19 cellular contexts compared by ENCODE assay signal in genomic region chr2:54565551-54565950, GRCh38.
DNase-seq lines count a peak whose midpoint lies in the region; ATAC-seq and TF ChIP-seq lines count a peak whose summit lies in the region.
"Had no signal": no experiment of that assay in that cellular context is flagged by ENCODE, and none has a peak within 500 bp of the region (broad histone marks: within the 10 kb centered on the region; RNA-seq: fewer than 3 reads in every experiment).

No MANE protein-coding gene starts in this region.

- intact Hi-C loops in activated T-helper 2 cell treated with anti-CD3 and anti-CD28 coated beads, Interferon-gamma antibody, Interleukin-2, Interleukin-4, amounts not matched to agents 10 μg/mL and 5 μg/mL and 100 μg/mL, durations not matched to agents 14 hours and 24 hours and 36 hours (cut with micrococcal nuclease) = loop anchor here (10.0 kb wide), 1 partner anchor 601 kb away; no protein-coding TSS in a partner anchor

- ATAC-seq in HG03354 (IDR thresholded peaks at IDR 0.05; ENCODE audit: poor library complexity, severe bottlenecking, unreplicated experiment) (no peak), omental fat pad (ENCODE audit: low FRiP score) (no peak)
- ATAC-seq: effector memory CD8-positive, alpha-beta T cell; heart left ventricle; natural killer cell treated with Interleukin-12 subunit alpha and Interleukin-12 subunit beta and Interleukin-15 and Interleukin-18, amount 100 ng/mL, for 72 hours had no signal

- H4K20me1 ChIP-seq in Karpas-422 (ENCODE audit: insufficient read depth, low read depth, low read length) = 0 out of 2 replicates have a peak, but pooled peaks cover 4% of the 10 kb centered on the region

- peaks cover 12% of the 10 kb centered on the region for H3K4me1 ChIP-seq in Karpas-422 (ENCODE audit: low read length)

- H3K4me3 Mint-ChIP-seq in T-helper 2 cell treated with Interferon-gamma antibody and Interleukin-4, amounts not matched to agents 5 μg/mL and 100 μg/mL, for 36 hours = peak overlapping the region; percentile 51
- H3K4me3 Mint-ChIP-seq in IgD-negative memory B cell (peak overlapping the region in 3 of 4 donors; percentile 66 to 74 (median 68)), nephron (no peak overlapping the region)
- H3K4me3 Mint-ChIP-seq in activated T-helper 2 cell treated with anti-CD3 and anti-CD28 coated beads, Interferon-gamma antibody, Interleukin-2, Interleukin-4, amounts not matched to agents 10 μg/mL and 5 μg/mL and 100 μg/mL, durations not matched to agents 14 hours and 24 hours and 36 hours (ENCODE audit: low read depth) = no peak overlapping the region
- H3K4me3 Mint-ChIP-seq: activated CD4-positive, alpha-beta memory T cell treated with anti-CD3 and anti-CD28 coated beads for 36 hours; effector memory CD8-positive, alpha-beta T cell; natural killer cell treated with Interleukin-12 subunit alpha and Interleukin-12 subunit beta and Interleukin-15 and Interleukin-18, amount 100 ng/mL, for 72 hours had no signal

- H3K36me3 Mint-ChIP-seq in T-helper 2 cell treated with Interferon-gamma antibody and Interleukin-4, amounts not matched to agents 5 μg/mL and 100 μg/mL, for 36 hours (ENCODE audit: low read depth) = peaks cover 57% of the 10 kb centered on the region
- H3K36me3 Mint-ChIP-seq in IgD-negative memory B cell (peaks cover 3% of the 10 kb centered on the region), nephron (ENCODE audit: low read depth) (peaks cover 4% of the 10 kb centered on the region)
- peaks cover 27% of the 10 kb centered on the region for H3K36me3 Mint-ChIP-seq in activated T-helper 2 cell treated with anti-CD3 and anti-CD28 coated beads, Interferon-gamma antibody, Interleukin-2, Interleukin-4, amounts not matched to agents 10 μg/mL and 5 μg/mL and 100 μg/mL, durations not matched to agents 14 hours and 24 hours and 36 hours (ENCODE audit: low read depth)
- H3K36me3 Mint-ChIP-seq: natural killer cell treated with Interleukin-12 subunit alpha and Interleukin-12 subunit beta and Interleukin-15 and Interleukin-18, amount 100 ng/mL, for 72 hours had no signal

- no peaks in the 10 kb centered on the region for H3K36me3 ChIP-seq in Karpas-422 (ENCODE audit: insufficient read depth, low read length)
- H3K36me3 ChIP-seq: tibial artery had no signal

- TF ChIP-seq CTCF in nephron (IDR thresholded peaks at IDR 0.05; ENCODE audit: unreplicated experiment in 3 of 3) = no peak
- no peak for TF ChIP-seq CTCF in omental fat pad (IDR thresholded peaks at IDR 0.05)

- H3K27ac ChIP-seq in Karpas-422 (ENCODE audit: low read length) = no peak overlapping the region
- H3K27ac ChIP-seq: C4-2B, tibial artery had no signal

- no peaks in the 10 kb centered on the region for H3K27me3 ChIP-seq in Karpas-422 (ENCODE audit: low read length)
- H3K27me3 ChIP-seq: heart left ventricle, tibial artery had no signal

- H3K4me2 ChIP-seq in Karpas-422 (ENCODE audit: low read depth, low read length, poor library complexity, severe bottlenecking) = no peak overlapping the region

- DNase-seq in T-helper 2 cell treated with Interferon-gamma antibody and Interleukin-4, amounts not matched to agents 5 μg/mL and 100 μg/mL, for 36 hours (ENCODE audit: low spot score) = no peak
- no peak for DNase-seq in T-helper 2 cell
- no peak for DNase-seq in activated T-helper 2 cell treated with anti-CD3 and anti-CD28 coated beads, Interferon-gamma antibody, Interleukin-2, Interleukin-4, amounts not matched to agents 10 μg/mL and 5 μg/mL and 100 μg/mL, durations not matched to agents 14 hours and 24 hours and 36 hours (ENCODE audit: low spot score)
- DNase-seq in Karpas-422 = no peak
- no peak for DNase-seq in omental fat pad (ENCODE audit: low spot score)
- DNase-seq: activated CD4-positive, alpha-beta memory T cell treated with anti-CD3 and anti-CD28 coated beads for 36 hours; aorta; DMS79; effector memory CD8-positive, alpha-beta T cell; heart left ventricle; NCI-H187; NCI-H226; tibial artery had no signal

- H3K9me3 ChIP-seq in Karpas-422 (ENCODE audit: low read length) = no peaks in the 10 kb centered on the region
- H3K9me3 ChIP-seq: heart left ventricle, tibial artery had no signal

- H3K9me3 Mint-ChIP-seq in T-helper 2 cell treated with Interferon-gamma antibody and Interleukin-4, amounts not matched to agents 5 μg/mL and 100 μg/mL, for 36 hours = no peaks in the 10 kb centered on the region
- H3K9me3 Mint-ChIP-seq in IgD-negative memory B cell = no peaks in the 10 kb centered on the region
- H3K9me3 Mint-ChIP-seq in activated T-helper 2 cell treated with anti-CD3 and anti-CD28 coated beads, Interferon-gamma antibody, Interleukin-2, Interleukin-4, amounts not matched to agents 10 μg/mL and 5 μg/mL and 100 μg/mL, durations not matched to agents 14 hours and 24 hours and 36 hours = no peaks in the 10 kb centered on the region
- no peaks in the 10 kb centered on the region for H3K9me3 Mint-ChIP-seq in nephron
- H3K9me3 Mint-ChIP-seq: activated CD4-positive, alpha-beta memory T cell treated with anti-CD3 and anti-CD28 coated beads for 36 hours; effector memory CD8-positive, alpha-beta T cell; natural killer cell treated with Interleukin-12 subunit alpha and Interleukin-12 subunit beta and Interleukin-15 and Interleukin-18, amount 100 ng/mL, for 72 hours had no signal

- peaks cover 74% of the 10 kb centered on the region for H3K4me1 Mint-ChIP-seq in T-helper 2 cell treated with Interferon-gamma antibody and Interleukin-4, amounts not matched to agents 5 μg/mL and 100 μg/mL, for 36 hours (ENCODE audit: low read depth)
- peaks cover 55 to 75% (median 63%) of the 10 kb centered on the region in 3 donors for H3K4me1 Mint-ChIP-seq in IgD-negative memory B cell
- H3K4me1 Mint-ChIP-seq in activated T-helper 2 cell treated with anti-CD3 and anti-CD28 coated beads, Interferon-gamma antibody, Interleukin-2, Interleukin-4, amounts not matched to agents 10 μg/mL and 5 μg/mL and 100 μg/mL, durations not matched to agents 14 hours and 24 hours and 36 hours (ENCODE audit: low read depth) = peaks cover 74% of the 10 kb centered on the region
- peaks cover 67% of the 10 kb centered on the region for H3K4me1 Mint-ChIP-seq in nephron

- no peak overlapping the region for H3K9ac ChIP-seq in Karpas-422 (ENCODE audit: low read length)

- no peaks in the 10 kb centered on the region for H3K79me2 ChIP-seq in Karpas-422 (ENCODE audit: low read length)

- H3K27me3 Mint-ChIP-seq in T-helper 2 cell treated with Interferon-gamma antibody and Interleukin-4, amounts not matched to agents 5 μg/mL and 100 μg/mL, for 36 hours (ENCODE audit: low read depth) = no peaks in the 10 kb centered on the region
- H3K27me3 Mint-ChIP-seq in IgD-negative memory B cell (no peaks in the 10 kb centered on the region), nephron (ENCODE audit: low read depth) (no peaks in the 10 kb centered on the region)
- H3K27me3 Mint-ChIP-seq in activated T-helper 2 cell treated with anti-CD3 and anti-CD28 coated beads, Interferon-gamma antibody, Interleukin-2, Interleukin-4, amounts not matched to agents 10 μg/mL and 5 μg/mL and 100 μg/mL, durations not matched to agents 14 hours and 24 hours and 36 hours (ENCODE audit: low read depth) = no peaks in the 10 kb centered on the region
- H3K27me3 Mint-ChIP-seq: activated CD4-positive, alpha-beta memory T cell treated with anti-CD3 and anti-CD28 coated beads for 36 hours; effector memory CD8-positive, alpha-beta T cell; natural killer cell treated with Interleukin-12 subunit alpha and Interleukin-12 subunit beta and Interleukin-15 and Interleukin-18, amount 100 ng/mL, for 72 hours had no signal

- H2AFZ ChIP-seq in Karpas-422 (ENCODE audit: low read length) = no peak overlapping the region

- no peak overlapping the region for H3K4me3 ChIP-seq in Karpas-422 (ENCODE audit: low read length)
- H3K4me3 ChIP-seq: heart left ventricle, lung, tibial artery had no signal

- H3K27ac Mint-ChIP-seq in T-helper 2 cell treated with Interferon-gamma antibody and Interleukin-4, amounts not matched to agents 5 μg/mL and 100 μg/mL, for 36 hours = peak overlapping the region; percentile 60
- peak overlapping the region; percentile 57 to 91 (median 69) for H3K27ac Mint-ChIP-seq in IgD-negative memory B cell
- peak overlapping the region; percentile 40 for H3K27ac Mint-ChIP-seq in activated T-helper 2 cell treated with anti-CD3 and anti-CD28 coated beads, Interferon-gamma antibody, Interleukin-2, Interleukin-4, amounts not matched to agents 10 μg/mL and 5 μg/mL and 100 μg/mL, durations not matched to agents 14 hours and 24 hours and 36 hours
- peak overlapping the region; percentile 10 to 57 (median 22) for H3K27ac Mint-ChIP-seq in nephron
- H3K27ac Mint-ChIP-seq: activated CD4-positive, alpha-beta memory T cell treated with anti-CD3 and anti-CD28 coated beads for 36 hours; effector memory CD8-positive, alpha-beta T cell had no signal

- H3K9me2 ChIP-seq in Karpas-422 (replicated peaks; ENCODE audit: insufficient read depth, low read length) = no peaks in the 10 kb centered on the region

Comparison
In these comparisons a context has a peak if more than half of its experiments do, and no peak if none do; other contexts are left out.
1. H3K4me3 Mint-ChIP-seq: peak in T-helper 2 cell treated with Interferon-gamma antibody and Interleukin-4, amounts not matched to agents 5 μg/mL and 100 μg/mL, for 36 hours (single experiment) and IgD-negative memory B cell (3 of 4); none in activated T-helper 2 cell treated with anti-CD3 and anti-CD28 coated beads, Interferon-gamma antibody, Interleukin-2, Interleukin-4, amounts not matched to agents 10 μg/mL and 5 μg/mL and 100 μg/mL, durations not matched to agents 14 hours and 24 hours and 36 hours (single experiment) and nephron (0 of 3).
2. Peak in every context shown above with its lines, with median percentiles within 50 percentile points of each other: H3K27ac Mint-ChIP-seq.